In the genomic region with DNA sequence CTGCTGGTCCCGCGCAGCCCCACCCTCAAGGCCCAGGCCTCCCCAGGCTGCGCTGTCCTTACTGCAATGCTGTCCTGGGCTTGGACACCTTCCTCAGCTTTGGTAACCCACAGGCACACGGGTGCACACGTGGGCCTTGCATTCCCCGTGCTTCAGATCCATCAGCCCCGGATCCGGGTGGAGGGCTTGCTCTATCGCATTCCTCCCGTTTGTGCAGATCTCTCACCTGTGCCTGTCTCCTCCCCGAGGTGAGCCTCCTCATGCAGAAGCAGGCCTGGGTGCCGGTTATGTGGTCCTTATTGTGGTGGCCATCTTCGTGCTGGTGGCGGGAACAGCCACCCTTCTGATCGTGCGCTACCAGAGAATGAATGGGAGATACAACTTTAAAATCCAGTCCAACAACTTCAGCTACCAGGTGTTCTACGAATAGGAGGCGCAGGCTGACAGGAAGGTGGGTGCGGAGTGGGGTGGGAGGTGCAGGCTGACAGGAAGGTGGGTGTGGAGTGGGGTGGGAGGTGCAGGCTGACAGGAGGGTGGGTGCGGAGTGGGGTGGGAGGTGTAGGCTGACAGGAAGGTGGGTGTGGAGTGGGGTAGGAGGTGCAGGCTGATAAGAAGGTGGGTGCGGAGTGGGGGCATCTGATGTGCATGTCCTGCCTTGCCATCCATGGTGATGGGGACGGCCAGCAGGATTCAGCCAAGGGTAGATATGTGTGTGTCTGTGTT, we compare ENCODE assay signal across 28 cellular contexts.
"Had no signal": no experiment of that assay in that cellular context is flagged by ENCODE, and none has a peak within 500 bp of the region (broad histone marks: within the 10 kb centered on the region; RNA-seq: fewer than 3 reads in every experiment).

No MANE protein-coding gene starts in this region.

- H3K36me3 Mint-ChIP-seq: activated naive CD4-positive, alpha-beta T cell treated with anti-CD3 and anti-CD28 coated beads, Interleukin-2, amount 50 U/mL, for 24 hours had no signal

- H3K36me3 ChIP-seq: brain microvascular endothelial cell, Peyer's patch had no signal

- H3K27me3 Mint-ChIP-seq: activated CD4-positive, alpha-beta T cell treated with anti-CD3 and anti-CD28 coated beads for 36 hours; activated CD4-positive, alpha-beta T cell treated with anti-CD3 and anti-CD28 coated beads, Interleukin-2, amount 10 ng/mL, durations not matched to agents 7 days and 5 days; activated naive CD4-positive, alpha-beta T cell treated with anti-CD3 and anti-CD28 coated beads, Interleukin-2, amount 50 U/mL, for 24 hours; activated T-cell treated with anti-CD3 and anti-CD28 coated beads, Interleukin-2, amount 50 U/mL, for 24 hours had no signal

- ATAC-seq: activated CD4-positive, alpha-beta T cell treated with anti-CD3 and anti-CD28 coated beads for 36 hours; activated CD4-positive, CD25-positive, alpha-beta regulatory T cell treated with anti-CD3 and anti-CD28 coated beads, Interleukin-2, amount 50 U/mL, for 24 hours; activated CD8-positive, alpha-beta T cell treated with anti-CD3 and anti-CD28 coated beads, Interleukin-2, amount 10 ng/mL, durations not matched to agents 7 days and 5 days; K562; PC-3; SK-N-SH treated with all-trans-retinoic acid at 6 μM for 48 hours had no signal

- H3K4me3 Mint-ChIP-seq: activated CD4-positive, alpha-beta T cell treated with anti-CD3 and anti-CD28 coated beads for 36 hours; activated CD4-positive, alpha-beta T cell treated with anti-CD3 and anti-CD28 coated beads, Interleukin-2, amount 10 ng/mL, durations not matched to agents 7 days and 5 days; activated CD8-positive, alpha-beta T cell treated with anti-CD3 and anti-CD28 coated beads, Interleukin-2, amount 10 ng/mL, durations not matched to agents 7 days and 5 days; activated naive CD4-positive, alpha-beta T cell treated with anti-CD3 and anti-CD28 coated beads, Interleukin-2, amount 50 U/mL, for 24 hours; activated T-cell treated with anti-CD3 and anti-CD28 coated beads, Interleukin-2, amount 50 U/mL, for 24 hours; T-helper 2 cell treated with Interferon-gamma antibody and Interleukin-4, amounts not matched to agents 5 μg/mL and 100 μg/mL, for 36 hours had no signal

- DNase-seq: activated CD4-positive, alpha-beta T cell treated with anti-CD3 and anti-CD28 coated beads for 36 hours; activated CD4-positive, alpha-beta T cell treated with anti-CD3 and anti-CD28 coated beads, Interleukin-2, amount 10 ng/mL, durations not matched to agents 7 days and 5 days; activated CD4-positive, alpha-beta T cell treated with anti-CD3 and anti-CD28 coated beads, Interleukin-2, amount 50 U/mL, for 48 hours; activated CD8-positive, alpha-beta T cell treated with anti-CD3 and anti-CD28 coated beads, Interleukin-2, amount 10 ng/mL, durations not matched to agents 7 days and 5 days; activated gamma-delta T cell; activated naive CD4-positive, alpha-beta T cell treated with Interleukin-2 at 50 U/mL for 16 hours; activated T-cell treated with anti-CD3 and anti-CD28 coated beads, Interleukin-2, amount 50 U/mL, for 24 hours; anterior cingulate cortex; brain microvascular endothelial cell; central memory CD4-positive, alpha-beta T cell; IMR-90; Karpas-422; NCI-H1105; NCI-H1436 treated with DMSO at 0.1 percent for 48 hours; NCI-H1694 treated with DMSO at 0.1 percent for 48 hours; NCI-H2029; NCI-H345; NCI-H524 treated with DMSO at 0.1 percent for 48 hours; PC-3; Peyer's patch; RPMI8226; SIG-M5 had no signal

- H3K27ac ChIP-seq: brain microvascular endothelial cell, Peyer's patch had no signal

- H3K27me3 ChIP-seq: Peyer's patch had no signal

- H3K4me1 Mint-ChIP-seq: activated CD4-positive, alpha-beta T cell treated with anti-CD3 and anti-CD28 coated beads for 36 hours; activated CD4-positive, alpha-beta T cell treated with anti-CD3 and anti-CD28 coated beads, Interleukin-2, amount 10 ng/mL, durations not matched to agents 7 days and 5 days; activated naive CD4-positive, alpha-beta T cell treated with anti-CD3 and anti-CD28 coated beads, Interleukin-2, amount 50 U/mL, for 24 hours had no signal

- H3K9me3 ChIP-seq: Peyer's patch had no signal

- H3K27ac Mint-ChIP-seq: activated CD4-positive, alpha-beta T cell treated with anti-CD3 and anti-CD28 coated beads for 36 hours; activated CD4-positive, alpha-beta T cell treated with anti-CD3 and anti-CD28 coated beads, Interleukin-2, amount 10 ng/mL, durations not matched to agents 7 days and 5 days; activated CD8-positive, alpha-beta T cell treated with anti-CD3 and anti-CD28 coated beads, Interleukin-2, amount 10 ng/mL, durations not matched to agents 7 days and 5 days; activated naive CD4-positive, alpha-beta T cell treated with anti-CD3 and anti-CD28 coated beads, Interleukin-2, amount 50 U/mL, for 24 hours; activated T-cell treated with anti-CD3 and anti-CD28 coated beads, Interleukin-2, amount 50 U/mL, for 24 hours; activated T-helper 2 cell treated with anti-CD3 and anti-CD28 coated beads, Interferon-gamma antibody, Interleukin-2, Interleukin-4, amounts not matched to agents 10 μg/mL and 5 μg/mL and 100 μg/mL, durations not matched to agents 14 hours and 24 hours and 36 hours; T-helper 2 cell treated with Interferon-gamma antibody and Interleukin-4, amounts not matched to agents 5 μg/mL and 100 μg/mL, for 36 hours had no signal

- H3K4me1 ChIP-seq: Peyer's patch had no signal

- H3K9me3 Mint-ChIP-seq: activated CD4-positive, alpha-beta T cell treated with anti-CD3 and anti-CD28 coated beads, Interleukin-2, amount 10 ng/mL, durations not matched to agents 7 days and 5 days; activated naive CD4-positive, alpha-beta T cell treated with anti-CD3 and anti-CD28 coated beads, Interleukin-2, amount 50 U/mL, for 24 hours; activated T-cell treated with anti-CD3 and anti-CD28 coated beads, Interleukin-2, amount 50 U/mL, for 24 hours; activated T-helper 2 cell treated with anti-CD3 and anti-CD28 coated beads, Interferon-gamma antibody, Interleukin-2, Interleukin-4, amounts not matched to agents 10 μg/mL and 5 μg/mL and 100 μg/mL, durations not matched to agents 14 hours and 24 hours and 36 hours; T-helper 2 cell treated with Interferon-gamma antibody and Interleukin-4, amounts not matched to agents 5 μg/mL and 100 μg/mL, for 36 hours had no signal

- H3K4me3 ChIP-seq: K562, Peyer's patch had no signal
